ENCODE assay signal across 24 cellular contexts in the genomic region with DNA sequence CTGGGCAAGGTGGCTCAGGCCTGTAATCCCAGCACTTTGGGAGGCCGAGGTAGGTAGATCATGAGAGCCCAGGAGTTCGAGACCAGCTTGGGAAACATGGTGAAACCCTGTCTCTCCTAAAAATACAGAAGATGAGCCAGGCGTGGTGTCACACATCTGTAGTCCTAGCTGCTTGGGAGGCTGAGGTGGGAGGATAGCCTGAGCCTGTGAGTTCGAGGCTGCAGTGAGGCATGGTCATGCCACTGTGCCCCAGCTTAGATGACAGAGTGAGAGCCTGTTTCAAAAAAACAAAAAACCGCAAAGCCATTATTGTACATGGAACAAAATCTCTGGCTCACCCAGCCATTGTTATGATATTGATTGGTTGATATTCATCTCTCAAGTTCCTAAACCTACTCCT.
"Had no signal": no experiment of that assay in that cellular context is flagged by ENCODE, and none has a peak within 500 bp of the region (broad histone marks: within the 10 kb centered on the region; RNA-seq: fewer than 3 reads in every experiment).

No MANE protein-coding gene starts in this region.

- H3K9me3 ChIP-seq: ascending aorta, gastrocnemius medialis, heart right ventricle had no signal

- H3K27ac Mint-ChIP-seq: activated CD8-positive, alpha-beta memory T cell treated with anti-CD3 and anti-CD28 coated beads, Interleukin-2, amount 10 ng/mL, durations not matched to agents 7 days and 5 days; activated naive CD4-positive, alpha-beta T cell treated with anti-CD3 and anti-CD28 coated beads, Interleukin-2, amount 10 ng/mL, durations not matched to agents 7 days and 5 days; activated T-helper 2 cell treated with anti-CD3 and anti-CD28 coated beads, Interferon-gamma antibody, Interleukin-2, Interleukin-4, amounts not matched to agents 10 μg/mL and 5 μg/mL and 100 μg/mL, durations not matched to agents 14 hours and 24 hours and 36 hours; nephron had no signal

- H3K4me3 ChIP-seq: ascending aorta, coronary artery, gastrocnemius medialis, heart right ventricle had no signal

- H3K9me3 Mint-ChIP-seq: activated naive CD4-positive, alpha-beta T cell treated with anti-CD3 and anti-CD28 coated beads, Interleukin-2, amount 10 ng/mL, durations not matched to agents 7 days and 5 days; activated T-helper 2 cell treated with anti-CD3 and anti-CD28 coated beads, Interferon-gamma antibody, Interleukin-2, Interleukin-4, amounts not matched to agents 10 μg/mL and 5 μg/mL and 100 μg/mL, durations not matched to agents 14 hours and 24 hours and 36 hours; central memory CD8-positive, alpha-beta T cell; immature natural killer cell; nephron had no signal

- H3K27me3 ChIP-seq: ascending aorta, gastrocnemius medialis, heart right ventricle had no signal

- H3K27me3 Mint-ChIP-seq: activated CD8-positive, alpha-beta memory T cell treated with anti-CD3 and anti-CD28 coated beads, Interleukin-2, amount 10 ng/mL, durations not matched to agents 7 days and 5 days; activated naive CD4-positive, alpha-beta T cell treated with anti-CD3 and anti-CD28 coated beads, Interleukin-2, amount 10 ng/mL, durations not matched to agents 7 days and 5 days; central memory CD8-positive, alpha-beta T cell had no signal

- H3K27ac ChIP-seq: ascending aorta, coronary artery, gastrocnemius medialis, heart right ventricle, WERI-Rb-1 had no signal

- H3K4me1 Mint-ChIP-seq: nephron had no signal

- H3K4me1 ChIP-seq: ascending aorta, gastrocnemius medialis had no signal

- DNase-seq: activated CD4-positive, alpha-beta T cell treated with anti-CD3 and anti-CD28 coated beads for 1 hour; activated CD4-positive, alpha-beta T cell treated with anti-CD3 and anti-CD28 coated beads, Interleukin-2, amount 50 U/mL, for 48 hours; activated CD8-positive, alpha-beta memory T cell treated with anti-CD3 and anti-CD28 coated beads, Interleukin-2, amount 10 ng/mL, durations not matched to agents 7 days and 5 days; activated naive CD4-positive, alpha-beta T cell treated with anti-CD3 and anti-CD28 coated beads, Interleukin-2, amount 10 ng/mL, durations not matched to agents 7 days and 5 days; gastrocnemius medialis; heart right ventricle; immature natural killer cell; kidney glomerular epithelial cell; mesenchymal stem cell; occipital lobe; posterior cingulate gyrus; retina; stimulated activated CD8-positive, alpha-beta memory T cell treated with anti-CD3 and anti-CD28 coated beads, Interleukin-4, amount 100 ng/mL, for 48 hours; stimulated activated naive CD4-positive, alpha-beta T cell treated with Interleukin-2 at 50 U/mL for 16 hours; substantia nigra; SW 1271; trophoblast cell; WERI-Rb-1 had no signal

- H3K4me3 Mint-ChIP-seq: activated CD8-positive, alpha-beta memory T cell treated with anti-CD3 and anti-CD28 coated beads, Interleukin-2, amount 10 ng/mL, durations not matched to agents 7 days and 5 days; activated naive CD4-positive, alpha-beta T cell treated with anti-CD3 and anti-CD28 coated beads, Interleukin-2, amount 10 ng/mL, durations not matched to agents 7 days and 5 days; central memory CD8-positive, alpha-beta T cell; immature natural killer cell; nephron had no signal

- ATAC-seq: activated CD8-positive, alpha-beta memory T cell treated with anti-CD3 and anti-CD28 coated beads, Interleukin-2, amount 10 ng/mL, durations not matched to agents 7 days and 5 days; esophagus mucosa; gastrocnemius medialis had no signal
